34 cellular contexts compared by ENCODE assay signal in the genomic region with DNA sequence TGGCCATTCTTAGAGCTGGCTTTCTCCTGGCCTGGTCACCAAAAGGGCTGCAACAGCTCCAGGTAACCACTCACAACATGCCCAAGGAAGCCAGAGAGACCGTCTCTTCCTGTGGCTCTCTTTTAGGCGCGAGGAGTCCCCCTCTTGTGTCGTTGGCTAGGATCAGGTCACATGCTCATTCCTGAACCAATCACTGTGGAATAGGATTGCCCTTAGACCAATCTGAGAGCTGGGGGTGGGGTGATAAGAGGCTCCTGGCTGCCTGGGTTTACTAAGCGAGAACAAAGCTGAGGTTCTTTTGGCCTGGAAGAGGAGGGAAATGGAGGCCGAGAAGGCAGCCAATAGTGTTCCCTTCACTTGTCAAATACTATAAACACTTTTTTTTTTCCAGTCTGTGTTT.
"Had no signal": no experiment of that assay in that cellular context is flagged by ENCODE, and none has a peak within 500 bp of the region (broad histone marks: within the 10 kb centered on the region; RNA-seq: fewer than 3 reads in every experiment).

No MANE protein-coding gene starts in this region.

- DNase-seq: activated effector memory CD4-positive, alpha-beta T cell treated with anti-CD3 and anti-CD28 coated beads, Interleukin-2, amount 50 U/mL, for 16 hours; activated effector memory CD4-positive, alpha-beta T cell treated with Interleukin-2 at 50 U/mL for 16 hours; activated gamma-delta T cell; activated gamma-delta T cell treated with Interleukin-2 at 50 U/mL for 16 hours; activated naive CD4-positive, alpha-beta T cell; activated naive CD4-positive, alpha-beta T cell treated with anti-CD3 and anti-CD28 coated beads for 36 hours; activated naive CD4-positive, alpha-beta T cell treated with anti-CD3 and anti-CD28 coated beads, Interleukin-2, amount 10 ng/mL, durations not matched to agents 7 days and 5 days; activated naive CD4-positive, alpha-beta T cell treated with anti-CD3 and anti-CD28 coated beads, Interleukin-2, amount 50 U/mL, for 16 hours; activated naive CD4-positive, alpha-beta T cell treated with Interleukin-2 at 50 U/mL for 16 hours; activated naive CD8-positive, alpha-beta T cell treated with anti-CD3 and anti-CD28 coated beads for 36 hours; activated naive CD8-positive, alpha-beta T cell treated with anti-CD3 and anti-CD28 coated beads, Interleukin-2, amount 10 ng/mL, durations not matched to agents 7 days and 5 days; activated naive CD8-positive, alpha-beta T cell treated with anti-CD3 and anti-CD28 coated beads, Interleukin-2, amount 50 U/mL, for 24 hours; activated T-cell treated with anti-CD3 and anti-CD28 coated beads, Interleukin-2, amount 50 U/mL, for 1 hour; activated T-cell treated with anti-CD3 and anti-CD28 coated beads, Interleukin-2, amount 50 U/mL, for 24 hours; activated T-cell treated with anti-CD3 and anti-CD28 coated beads, Interleukin-2, amount 50 U/mL, for 4 hours; activated T-cell treated with anti-CD3 and anti-CD28 coated beads, Interleukin-2, amount 50 U/mL, for 48 hours; activated T-cell treated with anti-CD3 and anti-CD28 coated beads, Interleukin-2, amount 50 U/mL, for 72 hours; adrenal gland; amniotic stem cell; amygdala; anterior cingulate cortex; aorta; body of pancreas; brain microvascular endothelial cell; caudate nucleus; central memory CD4-positive, alpha-beta T cell; cerebellar nuclear complex had no signal

- H3K36me3 ChIP-seq: adrenal gland, ascending aorta, brain microvascular endothelial cell, breast epithelium, cardiac muscle cell had no signal

- H3K27me3 ChIP-seq: adrenal gland, ascending aorta, body of pancreas, brain microvascular endothelial cell, breast epithelium, cardiac muscle cell had no signal

- H3K4me1 ChIP-seq: adrenal gland, ascending aorta, breast epithelium had no signal

- FAIRE-seq: astrocyte, bronchial epithelial cell had no signal

- ATAC-seq: activated naive CD4-positive, alpha-beta T cell treated with anti-CD3 and anti-CD28 coated beads, Interleukin-2, amount 50 U/mL, for 72 hours; activated naive CD8-positive, alpha-beta T cell treated with anti-CD3 and anti-CD28 coated beads, Interleukin-2, amount 50 U/mL, for 24 hours; activated T-cell treated with anti-CD3 and anti-CD28 coated beads, Interleukin-2, amount 50 U/mL, for 4 hours; activated T-cell treated with anti-CD3 and anti-CD28 coated beads, Interleukin-2, amount 50 U/mL, for 72 hours; activated T-helper 17 cell treated with anti-CD3 and anti-CD28 coated beads, Interleukin-2, amount 50 U/mL, for 72 hours; body of pancreas had no signal

- H3K4me3 ChIP-seq: adrenal gland, ascending aorta, body of pancreas, breast epithelium, cardiac muscle cell had no signal

- H3K9me3 ChIP-seq: adrenal gland, body of pancreas, breast epithelium had no signal

- H3K27ac ChIP-seq: adrenal gland, ascending aorta, body of pancreas, brain microvascular endothelial cell, breast epithelium, cardiac muscle cell had no signal
